ENCODE assay signal across 16 cellular contexts in genomic region chr11:10096987-10097386, GRCh38.
DNase-seq lines count a peak whose midpoint lies in the region; ATAC-seq, FAIRE-seq and TF ChIP-seq lines count a peak whose summit lies in the region.
"Had no signal": no experiment of that assay in that cellular context is flagged by ENCODE, and none has a peak within 500 bp of the region (broad histone marks: within the 10 kb centered on the region; RNA-seq: fewer than 3 reads in every experiment).

No MANE protein-coding gene starts in this region.

- TF ChIP-seq CTCF in heart right ventricle (IDR thresholded peaks at IDR 0.05) = no peak
- TF ChIP-seq CTCF in bronchial epithelial cell (IDR thresholded peaks at IDR 0.05; ENCODE audit: insufficient read depth, low read length, severe bottlenecking) = no peak
- TF ChIP-seq CTCF in neutrophil (IDR thresholded peaks at IDR 0.05) = no peak

- intact Hi-C loops in heart right ventricle (cut with DNase I) = no loop called here
- intact Hi-C loops in left ventricle myocardium superior (cut with micrococcal nuclease) = no loop called here

- peak in 6 of 8 donors; percentile 22 to 77 (median 70) for ATAC-seq in heart right ventricle
- ATAC-seq in left ventricle myocardium superior = no peak
- no peak for ATAC-seq in HG03025 (IDR thresholded peaks at IDR 0.05; ENCODE audit: low FRiP score, unreplicated experiment)
- ATAC-seq in HG03520 (IDR thresholded peaks at IDR 0.05; ENCODE audit: unreplicated experiment) = no peak
- ATAC-seq: HepG2 had no signal

- DNase-seq in heart right ventricle (no peak), left ventricle myocardium superior (no peak), bronchial epithelial cell (ENCODE audit: low read depth) (peak; percentile 9), glomerular endothelial cell (ENCODE audit: extremely low read depth, low read depth, low spot score) (peak; percentile 50), NCI-H1694 treated with DMSO at 0.1 percent for 48 hours (lab: John Stamatoyannopoulos, UW) (no peak)
- DNase-seq: 8988T, AML-193, DMS53, GF-D8, H7 had no signal

- H3K4me3 ChIP-seq in heart right ventricle (no peak overlapping the region), bronchial epithelial cell (ENCODE audit: low read depth, low read length) (no peak overlapping the region), neutrophil (ENCODE audit: low read depth in 1 of 2, low read length in 1 of 2) (no peak overlapping the region)
- H3K4me3 ChIP-seq: BLaER1 had no signal

- H3K4me1 ChIP-seq in heart right ventricle (peaks cover 0 to 12% (median 0%) of the 10 kb centered on the region in 9 donors), neutrophil (ENCODE audit: control insufficient read depth in 1 of 2, insufficient read depth in 1 of 2, low read depth in 1 of 2, low read length in 1 of 2) (peaks cover 17 to 18% of the 10 kb centered on the region in 2 experiments)

- H3K36me3 ChIP-seq in heart right ventricle (peaks cover 0 to 4% (median 0%) of the 10 kb centered on the region in 9 donors), bronchial epithelial cell (ENCODE audit: control insufficient read depth, insufficient read depth, low read length) (no peaks in the 10 kb centered on the region), neutrophil (no peaks in the 10 kb centered on the region)
- H3K36me3 ChIP-seq: BLaER1 had no signal

- H3K9me3 ChIP-seq in heart right ventricle = peaks cover 0 to 30% (median 17%) of the 10 kb centered on the region in 11 donors
- no peaks in the 10 kb centered on the region for H3K9me3 ChIP-seq in neutrophil

- 74 to 85% methylated on average over 5 of the region's 5 CpGs for WGBS in heart right ventricle, 2 donors

- peak overlapping the region in 8 of 10 donors; percentile 15 to 59 (median 52) for H3K27ac ChIP-seq in heart right ventricle
- H3K27ac ChIP-seq in neutrophil = peak overlapping the region; percentile 38
- H3K27ac ChIP-seq: BLaER1 had no signal

- H3K27me3 ChIP-seq in heart right ventricle = no peaks in the 10 kb centered on the region
- no peaks in the 10 kb centered on the region for H3K27me3 ChIP-seq in bronchial epithelial cell (ENCODE audit: control insufficient read depth, insufficient read depth, low read length)
- H3K27me3 ChIP-seq in neutrophil = no peaks in the 10 kb centered on the region
- H3K27me3 ChIP-seq: BLaER1 had no signal

- no peak for FAIRE-seq in bronchial epithelial cell (lab: Jason Lieb, UNC)
- FAIRE-seq: HepG2, HTR-8/SVneo had no signal

Comparison
In these comparisons a context has a peak if more than half of its experiments do, and no peak if none do; other contexts are left out.
1. ATAC-seq: peak in heart right ventricle (6 of 8); none in left ventricle myocardium superior (single experiment), HG03025 (single experiment) and HG03520 (single experiment).
2. DNase-seq: peak in bronchial epithelial cell (single experiment) and glomerular endothelial cell (single experiment); none in heart right ventricle (0 of 2), left ventricle myocardium superior (single experiment) and NCI-H1694 treated with DMSO at 0.1 percent for 48 hours (single experiment).